In genomic region chr10:13470270-13470669, GRCh38 we compare ENCODE assay signal across 21 cellular contexts. TPM values are rescaled to one million over a fixed set of nuclear protein-coding genes. Genes with fewer than 3 reads are reported as not detected.
DNase-seq lines count a peak whose midpoint lies in the region; ATAC-seq, FAIRE-seq and TF ChIP-seq lines count a peak whose summit lies in the region.
"Had no signal": no experiment of that assay in that cellular context is flagged by ENCODE, and none has a peak within 500 bp of the region (broad histone marks: within the 10 kb centered on the region; RNA-seq: fewer than 3 reads in every experiment).

No MANE protein-coding gene starts in this region.

- BruUV-seq in GM12878 (replicated peaks; lab: Mats Ljungman, UMichigan) (no TSS peak), Calu3 (replicated peaks; lab: Mats Ljungman, UMichigan) (no TSS peak)

- in situ Hi-C loops in GM12878 (cut with MboI): no loop called here

- SMC1A ChIA-PET in GM12878 (lab: Charles Lee; ENCODE audit: uncharacterized antibody, unreplicated experiment): no interaction called here

- RAD21 ChIA-PET in GM12878 (lab: Charles Lee; ENCODE audit: unreplicated experiment): no interaction called here

- H2AFZ ChIP-seq in KMS-11 (ENCODE audit: low read depth) (no peak overlapping the region), GM12878 (ENCODE audit: control insufficient read depth, low read depth, low read length) (no peak overlapping the region)

- TF ChIP-seq CTCF in GM12865 (IDR thresholded peaks at IDR 0.05; ENCODE audit: insufficient read depth, low read depth, low read length, missing control alignments) (peak; percentile 24), KMS-11 (conservative IDR thresholded peaks at IDR 0.05; ENCODE audit: low read depth, low read length) (0 out of 2 replicates have a peak, but pooled peaks have one; percentile 17), GM12878 (IDR thresholded peaks at IDR 0.05 in 2 of 3, conservative IDR thresholded peaks at IDR 0.05 in 1 of 3; ENCODE audit: control insufficient read depth in 2 of 3, extremely low read depth in 1 of 3, insufficient read depth in 1 of 3, low read depth in 3 of 3, low read length in 3 of 3) (peak in 2 of 3 experiments; percentile 25 to 31; a peak in 3 of 6 replicates), Calu3 (IDR thresholded peaks at IDR 0.05; ENCODE audit: unreplicated experiment) (no peak)

- TF ChIP-seq EP300 in GM12878 (IDR thresholded peaks at IDR 0.05; ENCODE audit: borderline replicate concordance in 1 of 2, control insufficient read depth in 1 of 2, low read depth in 2 of 2, low read length in 2 of 2): no peak

- no peak overlapping the region for H3K27ac Mint-ChIP-seq in Calu3 (ENCODE audit: unreplicated experiment)
- H3K27ac Mint-ChIP-seq: nephron had no signal

- H3K79me2 ChIP-seq in KMS-11 (ENCODE audit: insufficient read depth, low read depth) (no peaks in the 10 kb centered on the region), GM12878 (ENCODE audit: control insufficient read depth, insufficient read depth, low read length) (no peaks in the 10 kb centered on the region)

- H3K27me3 ChIP-seq in KMS-11 (ENCODE audit: insufficient read depth, low read depth) (no peaks in the 10 kb centered on the region), GM12878 (replicated peaks in 1 of 2; ENCODE audit: control insufficient read depth in 2 of 2, insufficient read depth in 2 of 2, low read length in 1 of 2) (no peaks in the 10 kb centered on the region; a peak in 1 of 4 replicates)
- H3K27me3 ChIP-seq: adrenal gland had no signal

- peaks cover 14% of the 10 kb centered on the region for H3K27me3 Mint-ChIP-seq in Calu3 (ENCODE audit: unreplicated experiment)

- CTCF ChIA-PET in GM12878 (lab: Yijun Ruan, JAX) (no interaction called here), Calu3 (lab: Charles Lee) (no interaction called here)

- TF ChIP-seq RAD21 in GM12878 (IDR thresholded peaks at IDR 0.05; ENCODE audit: insufficient read depth, low read depth, low read length): no peak

- ATAC-seq in GM12878 (no peak), HG03108 (IDR thresholded peaks at IDR 0.05; ENCODE audit: unreplicated experiment) (no peak)

- no peak for TF ChIP-seq POLR2A in GM12878 (IDR thresholded peaks at IDR 0.05; ENCODE audit: low read depth, low read length)

- H3K27ac ChIP-seq in KMS-11 (no peak overlapping the region), GM12878 (ENCODE audit: control insufficient read depth, insufficient read depth) (no peak overlapping the region)
- H3K27ac ChIP-seq: adrenal gland had no signal

- H3K36me3 ChIP-seq in KMS-11 (ENCODE audit: insufficient read depth): no peaks in the 10 kb centered on the region
- H3K36me3 ChIP-seq in GM12878 (ENCODE audit: control insufficient read depth in 2 of 2, insufficient read depth in 2 of 2, low read length in 1 of 2): no peaks in the 10 kb centered on the region
- H3K36me3 ChIP-seq: adrenal gland had no signal

- 16% methylated on average over 3 of the region's 3 CpGs for WGBS in GM12878 (ENCODE audit: insufficient coverage, insufficient replicate concordance, low lambda C conversion rate, missing lambda C conversion rate)

- H3K4me3 ChIP-seq in GM12865 (ENCODE audit: low read depth, low read length) (no peak overlapping the region), KMS-11 (IDR thresholded peaks at IDR 0.05; ENCODE audit: insufficient read depth, low read depth, low read length) (no peak overlapping the region), GM12878 (no peak overlapping the region)
- H3K4me3 ChIP-seq: adrenal gland had no signal

- H3K4me2 ChIP-seq in KMS-11 (no peak overlapping the region), GM12878 (ENCODE audit: control insufficient read depth, insufficient read depth) (no peak overlapping the region)

- no peaks in the 10 kb centered on the region for H3K9me3 ChIP-seq in GM12878 (replicated peaks; ENCODE audit: control insufficient read depth, insufficient read depth, low read length)
- H3K9me3 ChIP-seq: adrenal gland had no signal

- H3K9me3 Mint-ChIP-seq in Calu3 (ENCODE audit: low read depth, unreplicated experiment): no peaks in the 10 kb centered on the region
- H3K9me3 Mint-ChIP-seq: nephron had no signal

- H3K4me1 ChIP-seq in KMS-11 (ENCODE audit: low read depth, poor library complexity, severe bottlenecking) (no peaks in the 10 kb centered on the region), GM12878 (ENCODE audit: control insufficient read depth, insufficient read depth, low read length) (no peaks in the 10 kb centered on the region)
- H3K4me1 ChIP-seq: adrenal gland had no signal

- no peaks in the 10 kb centered on the region for H3K4me1 Mint-ChIP-seq in Calu3 (ENCODE audit: low read depth, unreplicated experiment)
- H3K4me1 Mint-ChIP-seq: nephron had no signal

- intact Hi-C loops in GM12878 (cut with micrococcal nuclease; ENCODE audit: unreplicated experiment): no loop called here
- intact Hi-C loops in Calu3 (cut with micrococcal nuclease; ENCODE audit: unreplicated experiment): no loop called here

- FAIRE-seq in GM12878 (lab: Jason Lieb, UNC): no peak
- FAIRE-seq: G401.6, TTC549 had no signal

- no peak for DNase-seq in GM12865 (ENCODE audit: low read depth)
- no peak for DNase-seq in GM12878 (ENCODE audit: low read depth, low spot score)
- DNase-seq in iPS-NIHi7 (ENCODE audit: extremely low spot score): peak; percentile 21
- no peak for DNase-seq in activated gamma-delta T cell treated with Interleukin-2 at 50 U/mL for 16 hours
- no peak for DNase-seq in Calu3
- no peak for DNase-seq in NCI-H526 treated with DMSO at 0.1 percent for 48 hours (lab: John Stamatoyannopoulos, UW)
- DNase-seq: activated CD4-positive, alpha-beta T cell treated with anti-CD3 and anti-CD28 coated beads for 4 hours; activated CD8-positive, alpha-beta memory T cell treated with anti-CD3 and anti-CD28 coated beads, Interleukin-2, amount 50 U/mL, for 48 hours; activated effector memory CD4-positive, alpha-beta T cell treated with anti-CD3 and anti-CD28 coated beads, Interleukin-2, amount 50 U/mL, for 16 hours; adrenal gland; COR-L47; hypothalamus; kidney glomerular epithelial cell; MV-4-11; NCI-H2081 treated with DMSO at 0.1 percent for 48 hours; NCI-H69 had no signal

- H4K20me1 ChIP-seq in KMS-11 (ENCODE audit: insufficient read depth): no peaks in the 10 kb centered on the region
- H4K20me1 ChIP-seq in GM12878 (ENCODE audit: control insufficient read depth, insufficient read depth): no peaks in the 10 kb centered on the region

- H3K4me3 Mint-ChIP-seq in Calu3 (ENCODE audit: low read depth, unreplicated experiment): no peak overlapping the region
- H3K4me3 Mint-ChIP-seq: nephron had no signal

- H3K9ac ChIP-seq in KMS-11 (no peak overlapping the region), GM12878 (ENCODE audit: control insufficient read depth, insufficient read depth, low read length) (no peak overlapping the region)

- no peaks in the 10 kb centered on the region for H3K36me3 Mint-ChIP-seq in Calu3 (ENCODE audit: insufficient read depth, unreplicated experiment)

- POLR2A ChIA-PET in GM12878 (lab: Charles Lee): no interaction called here

TF ChIP-seq in GM12878, 131 proteins besides CTCF, POLR2A, EP300 and RAD21 (continues in another document):
- TF ChIP-seq ZNF217 (IDR thresholded peaks at IDR 0.05) (no peak), POLR2AphosphoS5 (IDR thresholded peaks at IDR 0.05; ENCODE audit: low read length) (no peak), ZNF622 (IDR thresholded peaks at IDR 0.05) (no peak), YY1 (IDR thresholded peaks at IDR 0.05; ENCODE audit: low read depth, low read length) (no peak), SMARCA5 (IDR thresholded peaks at IDR 0.05) (no peak), ZBTB40 (IDR thresholded peaks at IDR 0.05; ENCODE audit: borderline replicate concordance) (no peak)

RNA-seq across cellular contexts. Expression of gene BEND7, which starts 58.5 kb away (rescaled TPM):
- not detected in 2 replicates for total RNA-seq in GM12878 (2013; cell fraction: nucleolus; rRNA removed)
- total RNA-seq in GM12878 (2014; rRNA removed) (not detected in 2 replicates), GM12878 (2014; rRNA removed; fragmentation: Illumina TruSeq; extraction: Trizol) (not detected in 2 replicates), GM12878 (2021) (0.13 TPM in 1 of 2 replicates, not detected in the other), Calu3 (2022) (7.4 and 8.3 TPM in 2 replicates)
- not detected for polyA plus RNA-seq in GM12878 (2011; ENCODE audit: low read depth)
- polyA plus RNA-seq in GM12878 (2011; rRNA removed) (not detected in 2 replicates), GM12878 (2014; fragmentation: Illumina TruSeq; extraction: Trizol) (not detected in 2 replicates), GM12878 (2014; fragmentation: Nextera tagmentation; extraction: Ambion mirVana) (not detected), GM12878 (2014; rRNA removed) (not detected in 2 replicates), GM12878 (2016; fragmentation: Nextera tagmentation; extraction: Ambion mirVana) (not detected)
- not detected in 2 replicates for polyA plus RNA-seq in GM12878 (2011; cell fraction: cytosol; rRNA removed)
- polyA plus RNA-seq in GM12878 (2011; cell fraction: nucleus; rRNA removed): not detected in 2 replicates
- polyA plus RNA-seq in GM12878 (2012): 0.21 TPM in 1 of 2 replicates, not detected in the other
- polyA minus RNA-seq in GM12878 (2011; rRNA and poly(A)+ RNA removed): not detected in 2 replicates
- polyA minus RNA-seq in GM12878 (2011; cell fraction: cytosol; rRNA and poly(A)+ RNA removed): not detected in 2 replicates
- not detected in 2 replicates for polyA minus RNA-seq in GM12878 (2011; cell fraction: nucleus; rRNA and poly(A)+ RNA removed)
